13 cellular contexts compared by ENCODE assay signal in the genomic region with DNA sequence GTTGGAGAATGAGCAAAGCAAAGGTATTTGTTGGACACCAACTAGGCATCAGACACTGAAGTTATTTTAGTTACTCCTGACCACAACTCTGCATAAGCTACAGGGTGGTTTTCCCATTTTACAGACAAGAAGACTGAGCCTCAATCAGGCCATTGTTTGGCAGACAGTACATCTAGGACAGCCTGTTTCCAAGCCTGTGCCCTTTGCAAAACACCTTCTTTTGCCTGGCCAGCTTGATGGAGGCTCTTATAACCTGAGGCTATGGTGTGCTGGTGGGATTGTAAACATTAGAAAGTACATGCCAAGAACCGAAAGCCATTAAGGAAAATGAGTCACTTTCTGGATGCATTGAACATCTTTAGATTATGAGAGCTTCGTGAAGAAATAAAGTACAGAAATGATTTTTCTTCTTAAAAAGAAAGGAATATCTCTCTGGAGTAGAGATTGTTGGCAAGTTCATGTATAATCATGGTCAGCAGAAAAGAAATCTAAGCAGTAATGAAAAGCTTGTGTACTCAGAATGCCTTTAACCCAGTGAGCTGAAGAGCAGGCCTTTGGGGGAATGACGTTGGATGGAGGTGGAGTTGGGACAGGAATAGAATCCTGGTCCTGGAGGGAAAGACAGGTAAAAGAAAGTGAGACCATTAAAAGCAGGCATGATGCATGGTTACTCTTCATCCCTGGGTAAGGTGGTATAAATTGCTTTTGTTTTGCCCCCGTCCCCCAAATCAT.
DNase-seq lines count a peak whose midpoint lies in the region; ATAC-seq and TF ChIP-seq lines count a peak whose summit lies in the region.
"Had no signal": no experiment of that assay in that cellular context is flagged by ENCODE, and none has a peak within 500 bp of the region (broad histone marks: within the 10 kb centered on the region; RNA-seq: fewer than 3 reads in every experiment).

No MANE protein-coding gene starts in this region.

- no peaks in the 10 kb centered on the region for H3K27me3 Mint-ChIP-seq in H9 (ENCODE audit: low read depth)
- H3K27me3 Mint-ChIP-seq: activated B cell treated with CpG ODN at 0.5 μM for 24 hours had no signal

- no peak overlapping the region for H2BK120ac ChIP-seq in H9 (ENCODE audit: low read depth, low read length, poor library complexity, severe bottlenecking)

- TF ChIP-seq CTCF in HEK293 (tag by site-specific recombination; IDR thresholded peaks at IDR 0.05) = no peak
- TF ChIP-seq CTCF in H9 (conservative IDR thresholded peaks at IDR 0.05) = no peak

- no peak overlapping the region for H3K4me3 Mint-ChIP-seq in H9
- H3K4me3 Mint-ChIP-seq: activated B cell treated with CpG ODN at 0.5 μM for 24 hours, immature natural killer cell had no signal

- ATAC-seq in SK-N-SH treated with all-trans-retinoic acid at 6 μM for 48 hours (peak; percentile 71), HG02588 (IDR thresholded peaks at IDR 0.05; ENCODE audit: unreplicated experiment) (no peak), GM21360 (IDR thresholded peaks at IDR 0.05; ENCODE audit: unreplicated experiment) (no peak)

- H3K23ac ChIP-seq in H9 (ENCODE audit: insufficient read length, low read depth, low read length) = no peak overlapping the region

- H3K27ac ChIP-seq in HEK293 (ENCODE audit: extremely low read depth, low read depth, low read length) (peak overlapping the region; percentile 27; the same call in 1 of the 2 replicates), skeletal muscle tissue (ENCODE audit: low read depth, low read length) (peak overlapping the region; percentile 36), H9 (ENCODE audit: insufficient read length, low read depth, low read length) (no peak overlapping the region)

- DNase-seq in fibroblast of peridontal ligament (ENCODE audit: extremely low read depth) = peak; percentile 82
- DNase-seq in H9 = no peak
- no peak for DNase-seq in NCI-H187 (lab: John Stamatoyannopoulos, UW)
- DNase-seq: activated B cell treated with CpG ODN at 0.5 μM for 24 hours, aorta, Caco-2, immature natural killer cell, SHP77 had no signal

- no peak overlapping the region for H2BK15ac ChIP-seq in H9 (ENCODE audit: low read depth, low read length)

- no peaks in the 10 kb centered on the region; a peak in 1 of 7 replicates for H3K36me3 Mint-ChIP-seq in H9 (ENCODE audit: insufficient read depth in 1 of 3, low read depth in 3 of 3)
- H3K36me3 Mint-ChIP-seq: immature natural killer cell had no signal

- no peak overlapping the region for H2AFZ ChIP-seq in H9 (ENCODE audit: low read length)

- H3K4me1 ChIP-seq in HEK293 (ENCODE audit: control insufficient read depth, insufficient read depth, low read length) (peaks cover 16% of the 10 kb centered on the region), skeletal muscle tissue (ENCODE audit: control insufficient read depth in 3 of 3, insufficient read depth in 3 of 3, low read length in 3 of 3) (peaks cover 32 to 35% (median 32%) of the 10 kb centered on the region in 3 donors), H9 (ENCODE audit: insufficient read depth, low read length) (peaks cover 2% of the 10 kb centered on the region; the same call in 1 of the 2 replicates)

- CTCF ChIA-PET in HEK293 (lab: Yijun Ruan, JAX) = interaction anchor here (1.0 kb wide), 1 partner anchor 169 kb away, joined by 3 read pairs; no protein-coding TSS in a partner anchor

- no peak overlapping the region for H2BK5ac ChIP-seq in H9 (ENCODE audit: insufficient read length, low read length)

- H4K5ac ChIP-seq in H9 (ENCODE audit: insufficient read length, low read depth, low read length) = no peak overlapping the region

- H4K20me1 ChIP-seq in H9 (ENCODE audit: control insufficient read depth, insufficient read depth, insufficient read length) = no peaks in the 10 kb centered on the region

- no peak overlapping the region for H3K14ac ChIP-seq in H9 (ENCODE audit: insufficient read depth, low read length)

- H2BK20ac ChIP-seq in H9 (ENCODE audit: low read depth, low read length, poor library complexity, severe bottlenecking) = no peak overlapping the region

- no peak overlapping the region for H4K8ac ChIP-seq in H9 (replicated peaks; ENCODE audit: insufficient read length, low read depth, low read length)

- H2BK12ac ChIP-seq in H9 (ENCODE audit: insufficient read length, low read depth, low read length) = no peak overlapping the region

- H3K18ac ChIP-seq in H9 (ENCODE audit: insufficient read length, low read depth, low read length) = no peak overlapping the region

- H3K36me3 ChIP-seq in HEK293 (ENCODE audit: control insufficient read depth in 2 of 2, insufficient read depth in 1 of 2, low read length in 2 of 2) (no peaks in the 10 kb centered on the region), skeletal muscle tissue (ENCODE audit: control insufficient read depth in 3 of 3, insufficient read depth in 3 of 3, low read length in 3 of 3) (no peaks in the 10 kb centered on the region)

- H3K23me2 ChIP-seq in H9 (ENCODE audit: insufficient read length, low read depth, low read length, poor library complexity, severe bottlenecking) = no peaks in the 10 kb centered on the region

- H3K9ac ChIP-seq in skeletal muscle tissue (ENCODE audit: low read depth in 1 of 3, low read length in 3 of 3) (no peak overlapping the region), H9 (ENCODE audit: extremely low read depth, insufficient read length, low read length) (no peak overlapping the region)

- no peak overlapping the region for H3T11ph ChIP-seq in H9 (ENCODE audit: low read length)

- no peaks in the 10 kb centered on the region for H3K79me2 ChIP-seq in H9 (ENCODE audit: insufficient read depth, low read length)

- no peaks in the 10 kb centered on the region for H3K27me3 ChIP-seq in skeletal muscle tissue (ENCODE audit: control insufficient read depth in 3 of 3, insufficient read depth in 3 of 3, low read length in 3 of 3)
- H3K27me3 ChIP-seq in H9 (ENCODE audit: insufficient read depth, low read length) = no peaks in the 10 kb centered on the region

- no peak overlapping the region for H3K4me3 ChIP-seq in HEK293 (ENCODE audit: low read depth, low read length)
- H3K4me3 ChIP-seq in skeletal muscle tissue (ENCODE audit: low read length in 3 of 3) = no peak overlapping the region

- H4K91ac ChIP-seq in H9 (ENCODE audit: insufficient read length, low read depth, low read length) = no peak overlapping the region

- no peak overlapping the region for H3K56ac ChIP-seq in H9 (ENCODE audit: insufficient read length, low read depth, low read length)

- no peak overlapping the region for H3K4ac ChIP-seq in H9 (ENCODE audit: low read depth, low read length)

- peaks cover 37 to 60% of the 10 kb centered on the region in 2 experiments for H3K4me1 Mint-ChIP-seq in H9
- H3K4me1 Mint-ChIP-seq: activated B cell treated with CpG ODN at 0.5 μM for 24 hours, immature natural killer cell had no signal

- H3K9me3 ChIP-seq in HEK293 (ENCODE audit: control insufficient read depth, insufficient read depth, low read depth, low read length) (no peaks in the 10 kb centered on the region), skeletal muscle tissue (ENCODE audit: control insufficient read depth in 3 of 3, low read length in 3 of 3) (no peaks in the 10 kb centered on the region), H9 (ENCODE audit: control insufficient read depth, low read depth, low read length) (no peaks in the 10 kb centered on the region)
- H3K9me3 ChIP-seq: Caco-2 had no signal

- 0 out of 5 replicates have a peak, but pooled peaks cover 0 to 2% of the 10 kb centered on the region in 2 experiments for H3K9me3 Mint-ChIP-seq in H9
- H3K9me3 Mint-ChIP-seq: activated B cell treated with CpG ODN at 0.5 μM for 24 hours had no signal

- H3K4me2 ChIP-seq in H9 (ENCODE audit: insufficient read depth, insufficient read length, low read length) = no peak overlapping the region

- H3K79me1 ChIP-seq in H9 (ENCODE audit: insufficient read depth, low read depth, low read length, poor library complexity, severe bottlenecking) = no peaks in the 10 kb centered on the region

- POLR2A ChIA-PET in HEK293 (lab: Yijun Ruan, JAX) = interaction anchor here (0.7 kb wide), 1 partner anchor 476 kb away, joined by 3 read pairs; no protein-coding TSS in a partner anchor

- no peak overlapping the region for H2AK5ac ChIP-seq in H9 (ENCODE audit: insufficient read length, low read length)

- whole genome bisulfite sequencing in H9 (ENCODE audit: extremely low coverage, insufficient read length, low lambda C conversion rate) = no CpG with 5 or more reads among the region's 4 CpGs

- no peak overlapping the region for H3K27ac Mint-ChIP-seq in H9
- H3K27ac Mint-ChIP-seq: activated B cell treated with CpG ODN at 0.5 μM for 24 hours, immature natural killer cell had no signal

TF ChIP-seq in HEK293, 187 proteins besides CTCF, POLR2A, EP300 and RAD21 (continues in another document):
- TF ChIP-seq ZBTB8A (tag by site-specific recombination; IDR thresholded peaks at IDR 0.05) = peak; percentile 65; the same call in 1 of the 2 replicates
- peak; percentile 63; the same call in 1 of the 2 replicates for TF ChIP-seq GLIS1 (tag by site-specific recombination; IDR thresholded peaks at IDR 0.05)
- TF ChIP-seq ZNF121 (tag by site-specific recombination; IDR thresholded peaks at IDR 0.05) = 0 out of 2 replicates have a peak, but pooled peaks have one; percentile 12
- TF ChIP-seq, protein P1, sequence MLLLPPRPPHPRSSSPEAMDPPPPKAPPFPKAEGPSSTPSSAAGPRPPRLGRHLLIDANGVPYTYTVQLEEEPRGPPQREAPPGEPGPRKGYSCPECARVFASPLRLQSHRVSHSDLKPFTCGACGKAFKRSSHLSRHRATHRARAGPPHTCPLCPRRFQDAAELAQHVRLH (tag by site-specific recombination; IDR thresholded peaks at IDR 0.05) = 0 out of 2 replicates have a peak, but pooled peaks have one; percentile 20
- TF ChIP-seq FEZF1 (tag by site-specific recombination; IDR thresholded peaks at IDR 0.05) = no peak
- peak; percentile 46; the same call in 1 of the 2 replicates for TF ChIP-seq TRIM28 (IDR thresholded peaks at IDR 0.05; ENCODE audit: borderline replicate concordance, low read length)

TF ChIP-seq in SK-N-SH treated with all-trans-retinoic acid at 6 μM for 48 hours, 23 proteins besides CTCF, POLR2A, EP300 and RAD21 (continues in another document):
- no peak for TF ChIP-seq TCF4 (CRISPR knock-in tag; IDR thresholded peaks at IDR 0.05; ENCODE audit: borderline replicate concordance)
- TF ChIP-seq CSDC2 (CRISPR knock-in tag; IDR thresholded peaks at IDR 0.05) = no peak
- no peak for TF ChIP-seq ZFP3 (CRISPR knock-in tag; IDR thresholded peaks at IDR 0.05)
- no peak for TF ChIP-seq BACH2 (CRISPR knock-in tag; IDR thresholded peaks at IDR 0.05; ENCODE audit: borderline replicate concordance)
